18 cellular contexts compared by ENCODE assay signal in the genomic region with DNA sequence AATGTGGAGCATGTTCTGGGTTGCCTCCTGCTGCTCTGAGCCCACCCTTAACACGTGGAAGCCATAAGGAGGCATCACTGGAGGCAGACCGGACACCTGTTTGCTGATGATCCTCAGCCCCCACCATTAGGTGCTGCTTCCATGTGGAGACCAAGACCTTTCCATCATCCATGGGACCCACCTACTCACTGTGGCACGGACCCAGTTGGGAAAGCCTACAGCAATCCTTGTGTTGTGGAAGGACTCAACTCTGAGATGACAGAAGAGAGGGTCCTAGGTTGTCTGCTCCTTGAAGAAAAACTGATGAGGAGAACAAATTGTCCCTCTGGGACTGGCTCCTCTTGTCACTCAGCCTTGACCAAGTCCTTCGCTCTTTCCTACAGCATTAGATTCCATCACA.
DNase-seq lines count a peak whose midpoint lies in the region; ATAC-seq and TF ChIP-seq lines count a peak whose summit lies in the region.
"Had no signal": no experiment of that assay in that cellular context is flagged by ENCODE, and none has a peak within 500 bp of the region (broad histone marks: within the 10 kb centered on the region; RNA-seq: fewer than 3 reads in every experiment).

No MANE protein-coding gene starts in this region.

- H3K27ac ChIP-seq in right atrium auricular region (no peak overlapping the region), esophagus muscularis mucosa (replicated peaks in 1 of 4) (no peak overlapping the region)
- H3K27ac ChIP-seq: 22Rv1; A549; BLaER1 treated with 17β-estradiol and CSF1 and Interleukin-3, amounts not matched to agents 10 nM and 100 nM; C4-2B had no signal

- ATAC-seq in left cardiac atrium (no peak), GM21526 (IDR thresholded peaks at IDR 0.05; ENCODE audit: low FRiP score, unreplicated experiment) (no peak)
- ATAC-seq: A549; CD8-positive, alpha-beta T cell had no signal

- DNase-seq in right atrium auricular region (ENCODE audit: low spot score) (peak; percentile 21), left cardiac atrium (no peak), esophagus muscularis mucosa (ENCODE audit: extremely low spot score) (peak; percentile 90), mesenteric fat pad (ENCODE audit: low spot score) (peak; percentile 39), hepatic stellate cell (ENCODE audit: low spot score) (no peak)
- no peak for DNase-seq in activated naive CD4-positive, alpha-beta T cell (lab: John Stamatoyannopoulos, UW)
- DNase-seq: AML-193; Caco-2; Calu3; CD4-positive, alpha-beta T cell; CD8-positive, alpha-beta T cell; DMS79 treated with DMSO at 0.1 percent for 48 hours; GF-D8 had no signal

- no peak overlapping the region for H3K4me3 ChIP-seq in right atrium auricular region
- H3K4me3 ChIP-seq in esophagus muscularis mucosa: no peak overlapping the region
- H3K4me3 ChIP-seq: A549; BLaER1 treated with 17β-estradiol and CSF1 and Interleukin-3, amounts not matched to agents 10 nM and 100 nM had no signal

- no peak for TF ChIP-seq CTCF in right atrium auricular region (IDR thresholded peaks at IDR 0.05)
- no peak for TF ChIP-seq CTCF in esophagus muscularis mucosa (IDR thresholded peaks at IDR 0.05)

- H3K9me3 ChIP-seq in right atrium auricular region: no peaks in the 10 kb centered on the region
- peaks cover 0 to 15% (median 6%) of the 10 kb centered on the region in 4 donors for H3K9me3 ChIP-seq in esophagus muscularis mucosa

- no peak for TF ChIP-seq POLR2A in esophagus muscularis mucosa (IDR thresholded peaks at IDR 0.05; ENCODE audit: low read depth)

- H3K36me3 ChIP-seq in right atrium auricular region (no peaks in the 10 kb centered on the region), esophagus muscularis mucosa (no peaks in the 10 kb centered on the region)
- H3K36me3 ChIP-seq: BLaER1 treated with 17β-estradiol and CSF1 and Interleukin-3, amounts not matched to agents 10 nM and 100 nM had no signal

- TF ChIP-seq EP300 in esophagus muscularis mucosa (IDR thresholded peaks at IDR 0.05): no peak

- intact Hi-C loops in left cardiac atrium (cut with DNase I) (no loop called here), esophagus muscularis mucosa (cut with DNase I) (no loop called here)

- no peaks in the 10 kb centered on the region for H3K4me1 ChIP-seq in right atrium auricular region
- no peaks in the 10 kb centered on the region for H3K4me1 ChIP-seq in esophagus muscularis mucosa
- H3K4me1 ChIP-seq: A549, Caco-2 had no signal

- H3K27me3 ChIP-seq in right atrium auricular region (no peaks in the 10 kb centered on the region), esophagus muscularis mucosa (peaks cover 0 to 14% (median 0%) of the 10 kb centered on the region in 4 donors)
- H3K27me3 ChIP-seq: BLaER1 treated with 17β-estradiol and CSF1 and Interleukin-3, amounts not matched to agents 10 nM and 100 nM had no signal

- WGBS in esophagus muscularis mucosa: 85% methylated on average over 4 of the region's 4 CpGs

Comparison
In these comparisons a context has a peak if more than half of its experiments do, and no peak if none do; other contexts are left out.
1. DNase-seq: peak in right atrium auricular region (single experiment), esophagus muscularis mucosa (single experiment) and mesenteric fat pad (single experiment); none in left cardiac atrium (single experiment), activated naive CD4-positive, alpha-beta T cell (0 of 4) and hepatic stellate cell (single experiment).